ENCODE assay signal across 7 cellular contexts in genomic region chr17:58532555-58532951, GRCh38. TPM values are rescaled to one million over a fixed set of nuclear protein-coding genes. Genes with fewer than 3 reads are reported as not detected.
DNase-seq lines count a peak whose midpoint lies in the region; ATAC-seq, FAIRE-seq and TF ChIP-seq lines count a peak whose summit lies in the region.

No MANE protein-coding gene starts in this region.

- H3K27ac Mint-ChIP-seq in activated T-helper 17 cell treated with anti-CD3 and anti-CD28 coated beads, Interleukin-2, amount 50 U/mL, for 72 hours, result no peak overlapping the region
- H3K27ac Mint-ChIP-seq in stimulated activated naive B cell treated with anti-CD40 and anti-IgM and Interleukin-4, amounts not matched to agents 10 μg/mL and 1 μg/mL and 100 μg/mL, for 72 hours, result no peak overlapping the region

- no peaks in the 10 kb centered on the region for H3K4me1 Mint-ChIP-seq in activated T-helper 17 cell treated with anti-CD3 and anti-CD28 coated beads, Interleukin-2, amount 50 U/mL, for 72 hours
- H3K4me1 Mint-ChIP-seq in stimulated activated naive B cell treated with anti-CD40 and anti-IgM and Interleukin-4, amounts not matched to agents 10 μg/mL and 1 μg/mL and 100 μg/mL, for 72 hours, result peaks cover 5 to 10% of the 10 kb centered on the region in 2 donors

- no peaks in the 10 kb centered on the region for H3K9me1 ChIP-seq in keratinocyte (ENCODE audit: control insufficient read depth, extremely low read depth, insufficient read depth, low read length)

- no peak for ATAC-seq in activated T-helper 17 cell treated with anti-CD3 and anti-CD28 coated beads, Interleukin-2, amount 50 U/mL, for 72 hours (replicated peaks)
- ATAC-seq in stimulated activated naive B cell treated with anti-CD40 and anti-IgM and Interleukin-4, amounts not matched to agents 10 μg/mL and 1 μg/mL and 100 μg/mL, for 72 hours (replicated peaks), result no peak
- ATAC-seq in HG03457 (IDR thresholded peaks at IDR 0.05; ENCODE audit: unreplicated experiment), result no peak

- no peaks in the 10 kb centered on the region for H3K36me3 Mint-ChIP-seq in activated T-helper 17 cell treated with anti-CD3 and anti-CD28 coated beads, Interleukin-2, amount 50 U/mL, for 72 hours (ENCODE audit: low read depth)
- H3K36me3 Mint-ChIP-seq in stimulated activated naive B cell treated with anti-CD40 and anti-IgM and Interleukin-4, amounts not matched to agents 10 μg/mL and 1 μg/mL and 100 μg/mL, for 72 hours, result no peaks in the 10 kb centered on the region

- H3K27me3 ChIP-seq in HUES6 (ENCODE audit: control insufficient read depth, insufficient read depth, low read length) (peaks cover 32% of the 10 kb centered on the region), keratinocyte (ENCODE audit: control insufficient read depth, extremely low read depth, insufficient read depth, low read length) (peaks cover 18% of the 10 kb centered on the region)

- dilution Hi-C loops in keratinocyte (cut with MboI; ENCODE audit: extremely low pct_ligation_motif_present, low sequenced_read_pairs), result no loop called here

- peaks cover 26% of the 10 kb centered on the region for H3K27me3 Mint-ChIP-seq in activated T-helper 17 cell treated with anti-CD3 and anti-CD28 coated beads, Interleukin-2, amount 50 U/mL, for 72 hours
- H3K27me3 Mint-ChIP-seq in stimulated activated naive B cell treated with anti-CD40 and anti-IgM and Interleukin-4, amounts not matched to agents 10 μg/mL and 1 μg/mL and 100 μg/mL, for 72 hours, result peaks cover 42 to 59% of the 10 kb centered on the region in 2 donors

- no peaks in the 10 kb centered on the region for H3K36me3 ChIP-seq in HUES6 (ENCODE audit: control insufficient read depth, insufficient read depth, low read length)
- no peaks in the 10 kb centered on the region for H3K36me3 ChIP-seq in keratinocyte (ENCODE audit: control insufficient read depth in 2 of 2, extremely low read depth in 1 of 2, insufficient read depth in 2 of 2, low read length in 2 of 2)

- H4K20me1 ChIP-seq in keratinocyte (ENCODE audit: control insufficient read depth, extremely low read depth, insufficient read depth, low read length), result no peaks in the 10 kb centered on the region

- H3K4me3 Mint-ChIP-seq in activated T-helper 17 cell treated with anti-CD3 and anti-CD28 coated beads, Interleukin-2, amount 50 U/mL, for 72 hours, result peak overlapping the region; percentile 25
- H3K4me3 Mint-ChIP-seq in stimulated activated naive B cell treated with anti-CD40 and anti-IgM and Interleukin-4, amounts not matched to agents 10 μg/mL and 1 μg/mL and 100 μg/mL, for 72 hours, result peak overlapping the region; percentile 44 to 80

- H2AFZ ChIP-seq in keratinocyte (ENCODE audit: control insufficient read depth, low read length), result no peak overlapping the region

- no peak for FAIRE-seq in keratinocyte (lab: Jason Lieb, UNC)

- H3K9ac ChIP-seq in HUES6 (ENCODE audit: low read length) (no peak overlapping the region), keratinocyte (ENCODE audit: control insufficient read depth, extremely low read depth, insufficient read depth, low read length) (no peak overlapping the region)

- no peaks in the 10 kb centered on the region for H3K79me2 ChIP-seq in keratinocyte (ENCODE audit: control insufficient read depth, insufficient read depth, low read length)

- H3K4me1 ChIP-seq in HUES6 (ENCODE audit: control insufficient read depth, insufficient read depth, low read length), result peaks cover 55% of the 10 kb centered on the region
- peaks cover 4% of the 10 kb centered on the region for H3K4me1 ChIP-seq in keratinocyte (ENCODE audit: control insufficient read depth, extremely low read depth, insufficient read depth, low read length)

- DNase-seq in keratinocyte (ENCODE audit: low read depth, low spot score) (no peak), NCI-H146 treated with DMSO at 0.1 percent for 48 hours (lab: John Stamatoyannopoulos, UW; ENCODE audit: unreplicated experiment) (no peak)
- no peak for DNase-seq in stimulated activated naive B cell treated with anti-CD40 and anti-IgM and Interleukin-4, amounts not matched to agents 10 μg/mL and 1 μg/mL and 100 μg/mL, for 72 hours
- DNase-seq in stimulated activated CD4-positive, alpha-beta T cell treated with anti-CD3 and anti-CD28 coated beads, Interleukin-1b, Interleukin-23, amount 100 ng/mL, for 48 hours, result no peak

- no peaks in the 10 kb centered on the region for H3K9me3 Mint-ChIP-seq in activated T-helper 17 cell treated with anti-CD3 and anti-CD28 coated beads, Interleukin-2, amount 50 U/mL, for 72 hours
- H3K9me3 Mint-ChIP-seq in stimulated activated naive B cell treated with anti-CD40 and anti-IgM and Interleukin-4, amounts not matched to agents 10 μg/mL and 1 μg/mL and 100 μg/mL, for 72 hours, result no peaks in the 10 kb centered on the region

- no peak overlapping the region for H3K27ac ChIP-seq in HUES6 (ENCODE audit: low read depth, low read length)
- H3K27ac ChIP-seq in keratinocyte (ENCODE audit: control insufficient read depth, insufficient read depth, low read length), result no peak overlapping the region

- peak overlapping the region; percentile 82 for H3K4me3 ChIP-seq in HUES6 (ENCODE audit: low read depth, low read length)
- no peak overlapping the region for H3K4me3 ChIP-seq in keratinocyte (ENCODE audit: control insufficient read depth in 2 of 3, extremely low read depth in 1 of 3, insufficient read depth in 2 of 3, low read depth in 1 of 3, low read length in 3 of 3)

- H3K9me3 ChIP-seq in HUES6 (ENCODE audit: control insufficient read depth, insufficient read depth, low read depth, low read length) (no peaks in the 10 kb centered on the region), keratinocyte (ENCODE audit: control insufficient read depth, low read depth, low read length) (no peaks in the 10 kb centered on the region)

- H3K4me2 ChIP-seq in keratinocyte (ENCODE audit: control insufficient read depth, extremely low read depth, insufficient read depth, low read depth, low read length), result peak overlapping the region; percentile 58

- TF ChIP-seq CTCF in keratinocyte (optimal IDR thresholded peaks at IDR 0.05 in 1 of 3, IDR thresholded peaks at IDR 0.05 in 1 of 3, conservative IDR thresholded peaks at IDR 0.05 in 1 of 3; ENCODE audit: extremely low read depth in 1 of 3, insufficient read depth in 2 of 3, low read length in 3 of 3), result no peak

RNA-seq across cellular contexts. Expression of gene MTMR4, which starts 18.1 kb away (rescaled TPM):
- total RNA-seq in activated T-helper 17 cell treated with anti-CD3 and anti-CD28 coated beads, Interleukin-2, amount 50 U/mL, for 72 hours, result 10 to 100 TPM; 67.1 to 72.1 TPM
- polyA plus RNA-seq in keratinocyte, result 16.9 to 20.8 TPM (median 18.9 TPM) in 3 replicates
- polyA plus RNA-seq in keratinocyte (2011; ENCODE audit: low read depth), result 5.4 TPM
- 9.6 and 11.0 TPM in 2 replicates for polyA plus RNA-seq in keratinocyte (2011; cell fraction: cytosol; rRNA removed)
- polyA plus RNA-seq in keratinocyte (2011; cell fraction: nucleus; rRNA removed), result 19.0 and 20.1 TPM in 2 replicates
- polyA plus RNA-seq in keratinocyte (2012; ENCODE audit: low replicate concordance), result 11.2 and 12.6 TPM in 2 replicates
- polyA minus RNA-seq in keratinocyte, result 88.9 to 132 TPM (median 105 TPM) in 3 replicates
- 32.2 TPM for polyA minus RNA-seq in keratinocyte (2011; cell fraction: cytosol; rRNA and poly(A)+ RNA removed)
- 19.0 and 26.1 TPM in 2 replicates for polyA minus RNA-seq in keratinocyte (2011; cell fraction: nucleus; rRNA and poly(A)+ RNA removed)

RNA-seq across cellular contexts. Expression of gene HSF5, which starts 44.3 kb away (rescaled TPM):
- 1 to 10 TPM; 1.2 to 2.6 TPM for total RNA-seq in activated T-helper 17 cell treated with anti-CD3 and anti-CD28 coated beads, Interleukin-2, amount 50 U/mL, for 72 hours
- 0.01 TPM in 1 of 3 replicates, not detected in the others for polyA plus RNA-seq in keratinocyte
- not detected for polyA plus RNA-seq in keratinocyte (2011; ENCODE audit: low read depth)
- not detected in 2 replicates for polyA plus RNA-seq in keratinocyte (2011; cell fraction: cytosol; rRNA removed)
- polyA plus RNA-seq in keratinocyte (2011; cell fraction: nucleus; rRNA removed), result not detected in 2 replicates
- polyA plus RNA-seq in keratinocyte (2012; ENCODE audit: low replicate concordance), result not detected in 2 replicates
- not detected in 3 replicates for polyA minus RNA-seq in keratinocyte
- polyA minus RNA-seq in keratinocyte (2011; cell fraction: cytosol; rRNA and poly(A)+ RNA removed), result not detected
- polyA minus RNA-seq in keratinocyte (2011; cell fraction: nucleus; rRNA and poly(A)+ RNA removed), result not detected in 2 replicates
